ENCODE assay signal across 8 cellular contexts in the genomic region with DNA sequence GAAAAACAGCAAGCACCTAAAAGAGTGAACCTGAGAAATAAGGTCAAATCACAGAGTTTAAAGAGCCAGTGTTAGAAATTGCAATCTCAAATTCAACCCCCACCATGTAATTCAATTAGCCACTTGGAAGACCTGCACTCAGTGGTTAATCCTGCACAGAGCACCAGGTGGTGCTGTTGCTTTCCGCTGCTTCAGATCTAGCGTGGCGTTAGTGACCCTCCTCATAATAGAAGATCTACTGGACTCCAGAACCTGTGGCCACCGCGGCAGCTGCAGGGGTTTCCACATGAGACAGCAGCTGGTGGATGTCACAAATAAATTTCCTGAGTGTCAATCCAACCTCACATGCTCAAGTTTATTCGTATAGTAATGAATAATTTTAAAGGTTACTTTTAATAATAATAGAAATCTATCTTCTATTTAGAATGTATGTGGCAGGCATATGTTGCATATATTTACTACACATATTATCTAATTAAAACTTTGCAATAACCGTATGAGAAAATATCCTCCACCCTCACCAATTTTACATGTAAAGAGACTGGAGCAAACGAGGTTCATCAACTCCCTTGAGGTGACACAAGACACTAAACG.
DNase-seq lines count a peak whose midpoint lies in the region; ATAC-seq and TF ChIP-seq lines count a peak whose summit lies in the region.

No MANE protein-coding gene starts in this region.

- WGBS in thyroid gland, 2 donors: 35 to 37% methylated on average over 9 of the region's 9 CpGs

- peaks cover 22% of the 10 kb centered on the region for H3K27me3 Mint-ChIP-seq in activated naive CD4-positive, alpha-beta T cell treated with anti-CD3 and anti-CD28 coated beads for 36 hours (ENCODE audit: low read depth)

- no peak overlapping the region for H3K4me3 ChIP-seq in Jurkat, Clone E6-1 (ENCODE audit: low read length)
- no peak overlapping the region for H3K4me3 ChIP-seq in lower lobe of right lung
- H3K4me3 ChIP-seq in thyroid gland (replicated peaks in 1 of 3): no peak overlapping the region

- DNase-seq in activated naive CD4-positive, alpha-beta T cell treated with anti-CD3 and anti-CD28 coated beads for 36 hours: peak; percentile 37
- no peak for DNase-seq in activated naive CD4-positive, alpha-beta T cell treated with anti-CD3 and anti-CD28 coated beads, Interleukin-2, amount 50 U/mL, for 16 hours
- DNase-seq in H4 (ENCODE audit: low spot score) (peak; percentile 31), SK-N-DZ (ENCODE audit: low spot score) (peak; percentile 69), dermis microvascular lymphatic vessel endothelial cell (ENCODE audit: low read depth in 2 of 2) (peak; percentile 76 to 85), lower lobe of right lung (peak; percentile 67), thyroid gland (peak; percentile 58 to 63)
- DNase-seq in Jurkat, Clone E6-1 (ENCODE audit: low read depth, low spot score): peak; percentile 38

- H3K4me1 ChIP-seq in lower lobe of right lung (peaks cover 6% of the 10 kb centered on the region), thyroid gland (no peaks in the 10 kb centered on the region)

- H3K9me3 Mint-ChIP-seq in activated naive CD4-positive, alpha-beta T cell treated with anti-CD3 and anti-CD28 coated beads for 36 hours: peaks cover 17% of the 10 kb centered on the region

- CTCF ChIA-PET in activated naive CD4-positive, alpha-beta T cell treated with anti-CD3 and anti-CD28 coated beads for 36 hours (lab: Charles Lee): interaction anchor here (0.7 kb wide), 1 partner anchor 53 kb away, joined by 3 read pairs; no protein-coding TSS in a partner anchor

- intact Hi-C loops in activated naive CD4-positive, alpha-beta T cell treated with anti-CD3 and anti-CD28 coated beads for 36 hours (cut with micrococcal nuclease): loop anchor here (1.0 to 2.0 kb wide), 3 partner anchors 91 to 472 kb away; no protein-coding TSS in a partner anchor
- intact Hi-C loops in lower lobe of right lung (cut with DNase I) (loop anchor here (5.0 kb wide), 1 partner anchor 90 kb away; no protein-coding TSS in a partner anchor), thyroid gland (cut with DNase I) (no loop called here)

- H3K4me1 Mint-ChIP-seq in activated naive CD4-positive, alpha-beta T cell treated with anti-CD3 and anti-CD28 coated beads for 36 hours (ENCODE audit: low read depth): no peaks in the 10 kb centered on the region

- H3K36me3 Mint-ChIP-seq in activated naive CD4-positive, alpha-beta T cell treated with anti-CD3 and anti-CD28 coated beads for 36 hours (ENCODE audit: low read depth): no peaks in the 10 kb centered on the region

- TF ChIP-seq CTCF in lower lobe of right lung (IDR thresholded peaks at IDR 0.05) (peak; percentile 92), thyroid gland (IDR thresholded peaks at IDR 0.05) (peak in 5 of 6 experiments; percentile 47 to 77 (median 53))

- H3K27me3 ChIP-seq in lower lobe of right lung (ENCODE audit: low read depth) (no peaks in the 10 kb centered on the region), thyroid gland (no peaks in the 10 kb centered on the region)

- ATAC-seq in lower lobe of right lung: peak; percentile 91 to 95

- no peak overlapping the region for H3K4me3 Mint-ChIP-seq in activated naive CD4-positive, alpha-beta T cell treated with anti-CD3 and anti-CD28 coated beads for 36 hours

- no peaks in the 10 kb centered on the region for H3K36me3 ChIP-seq in lower lobe of right lung
- H3K36me3 ChIP-seq in thyroid gland: no peaks in the 10 kb centered on the region

- H3K9me3 ChIP-seq in lower lobe of right lung (peaks cover 12% of the 10 kb centered on the region), thyroid gland (no peaks in the 10 kb centered on the region)

- H3K27ac ChIP-seq in lower lobe of right lung (no peak overlapping the region), thyroid gland (no peak overlapping the region)

- H3K27ac Mint-ChIP-seq in activated naive CD4-positive, alpha-beta T cell treated with anti-CD3 and anti-CD28 coated beads for 36 hours: no peak overlapping the region

- no peak for TF ChIP-seq POLR2A in thyroid gland (IDR thresholded peaks at IDR 0.05)
